8 cellular contexts compared by ENCODE assay signal in the genomic region with DNA sequence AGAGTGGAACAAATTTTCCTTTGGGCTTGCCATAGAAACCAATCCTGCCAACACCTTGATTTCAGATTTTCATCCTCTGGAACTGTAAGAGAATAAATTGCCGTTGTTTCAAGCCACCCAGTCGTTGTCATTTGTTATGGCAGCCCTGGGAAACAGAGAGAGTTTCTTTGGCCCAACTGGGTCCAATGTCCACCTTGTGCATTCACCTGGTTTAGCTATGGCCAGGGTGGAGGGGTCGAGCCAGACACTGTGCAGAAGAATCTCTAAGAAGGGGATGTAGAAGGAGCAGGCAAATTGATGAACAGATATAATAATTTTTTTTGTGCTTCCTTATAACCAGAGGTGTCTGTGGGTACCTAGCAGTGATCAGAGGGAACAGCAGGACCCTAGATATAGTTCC.
"Had no signal": no experiment of that assay in that cellular context is flagged by ENCODE, and none has a peak within 500 bp of the region (broad histone marks: within the 10 kb centered on the region; RNA-seq: fewer than 3 reads in every experiment).

No MANE protein-coding gene starts in this region.

- H3K4me3 ChIP-seq: GM12878 had no signal

- DNase-seq: GDM1, GF-D8 had no signal

- FAIRE-seq: G401.6, GM12878, GM12891, GM12892, GM18507, GM19239 had no signal
